ENCODE assay signal across 10 cellular contexts in genomic region chr1:47434051-47434842, GRCh38. TPM values are rescaled to one million over a fixed set of nuclear protein-coding genes. Genes with fewer than 3 reads are reported as not detected.
DNase-seq lines count a peak whose midpoint lies in the region; ATAC-seq and TF ChIP-seq lines count a peak whose summit lies in the region.
"Had no signal": no experiment of that assay in that cellular context is flagged by ENCODE, and none has a peak within 500 bp of the region (broad histone marks: within the 10 kb centered on the region; RNA-seq: fewer than 3 reads in every experiment).

No MANE protein-coding gene starts in this region.

- H3K36me3 Mint-ChIP-seq in activated naive CD8-positive, alpha-beta T cell treated with anti-CD3 and anti-CD28 coated beads, Interleukin-2, amount 50 U/mL, for 24 hours (ENCODE audit: low read depth) = no peaks in the 10 kb centered on the region

- peak overlapping the region; percentile 18 for H3K4me3 Mint-ChIP-seq in activated naive CD8-positive, alpha-beta T cell treated with anti-CD3 and anti-CD28 coated beads, Interleukin-2, amount 50 U/mL, for 24 hours

- H3K36me3 ChIP-seq in MM.1S (replicated peaks; ENCODE audit: insufficient read depth, low read length) = no peaks in the 10 kb centered on the region

- no peak for ATAC-seq in activated naive CD8-positive, alpha-beta T cell treated with anti-CD3 and anti-CD28 coated beads, Interleukin-2, amount 50 U/mL, for 24 hours
- peak; percentile 4 for ATAC-seq in left ventricle myocardium superior
- ATAC-seq in HG03175 (IDR thresholded peaks at IDR 0.05; ENCODE audit: unreplicated experiment) = no peak

- no peak overlapping the region for H3K4me2 ChIP-seq in MM.1S (ENCODE audit: low read depth, low read length)

- H3K4me1 ChIP-seq in MM.1S (ENCODE audit: low read length) = peaks cover 6% of the 10 kb centered on the region; the same call in 1 of the 2 replicates

- no peaks in the 10 kb centered on the region for H3K9me3 Mint-ChIP-seq in activated naive CD8-positive, alpha-beta T cell treated with anti-CD3 and anti-CD28 coated beads, Interleukin-2, amount 50 U/mL, for 24 hours

- H3K79me2 ChIP-seq in MM.1S (ENCODE audit: low read length) = peaks cover 33% of the 10 kb centered on the region

- no peak overlapping the region for H3K27ac ChIP-seq in MM.1S (ENCODE audit: low read length)

- no peaks in the 10 kb centered on the region for H3F3A ChIP-seq in MM.1S (ENCODE audit: insufficient read depth, low read length)

- H3K27me3 ChIP-seq in MM.1S (replicated peaks; ENCODE audit: insufficient read depth, low read length) = no peaks in the 10 kb centered on the region

- H4K20me1 ChIP-seq in MM.1S (ENCODE audit: insufficient read depth, low read length) = no peaks in the 10 kb centered on the region; the same call in 1 of the 2 replicates

- H3K4me3 ChIP-seq in MM.1S (ENCODE audit: low read length) = no peak overlapping the region

- intact Hi-C loops in left ventricle myocardium superior (cut with micrococcal nuclease) = no loop called here

- no peak overlapping the region for H3K27ac Mint-ChIP-seq in activated naive CD8-positive, alpha-beta T cell treated with anti-CD3 and anti-CD28 coated beads, Interleukin-2, amount 50 U/mL, for 24 hours

- H3K4me1 Mint-ChIP-seq in activated naive CD8-positive, alpha-beta T cell treated with anti-CD3 and anti-CD28 coated beads, Interleukin-2, amount 50 U/mL, for 24 hours = peaks cover 40% of the 10 kb centered on the region

- H2AFZ ChIP-seq in MM.1S (ENCODE audit: low read length) = no peak overlapping the region

- H3K27me3 Mint-ChIP-seq in activated naive CD8-positive, alpha-beta T cell treated with anti-CD3 and anti-CD28 coated beads, Interleukin-2, amount 50 U/mL, for 24 hours = peaks cover 45% of the 10 kb centered on the region

- H3K9me2 ChIP-seq in MM.1S (replicated peaks; ENCODE audit: insufficient read depth, low read length) = no peaks in the 10 kb centered on the region

- H3K9me3 ChIP-seq in MM.1S (replicated peaks; ENCODE audit: insufficient read depth, low read length) = no peaks in the 10 kb centered on the region

- DNase-seq in GM03348 (ENCODE audit: low spot score) (peak; percentile 62), left ventricle myocardium superior (peak; percentile 73), renal cortical epithelial cell (ENCODE audit: low read depth) (peak; percentile 28), MM.1S (no peak)
- DNase-seq in activated naive CD8-positive, alpha-beta T cell treated with anti-CD3 and anti-CD28 coated beads, Interleukin-2, amount 50 U/mL, for 24 hours = no peak
- no peak for DNase-seq in stimulated activated CD4-positive, alpha-beta T cell treated with anti-CD3 and anti-CD28 coated beads, Interleukin-2, amount 100 ng/mL, for 48 hours
- DNase-seq in stimulated activated naive CD4-positive, alpha-beta T cell treated with Interleukin-2 at 50 U/mL for 16 hours (lab: John Stamatoyannopoulos, UW) = no peak
- DNase-seq: NCI-H1092 had no signal

- TF ChIP-seq CTCF in MM.1S (IDR thresholded peaks at IDR 0.05; ENCODE audit: low read length) = no peak

- no peak overlapping the region for H3K9ac ChIP-seq in MM.1S (ENCODE audit: low read length)

RNA-seq across cellular contexts. Expression of gene FOXD2, which starts 3.6 kb away (rescaled TPM):
- total RNA-seq in left ventricle myocardium superior (not detected), renal cortical epithelial cell (0.15 TPM in 1 of 2 replicates, not detected in the other)

RNA-seq across cellular contexts. Expression of gene FOXE3, which starts 18.2 kb away (rescaled TPM):
- total RNA-seq in left ventricle myocardium superior (not detected), renal cortical epithelial cell (not detected in 2 replicates)
- total RNA-seq: pulmonary artery endothelial cell had no signal

Comparison
In these comparisons a context has a peak if more than half of its experiments do, and no peak if none do; other contexts are left out.
1. DNase-seq: peak in GM03348 (single experiment), left ventricle myocardium superior (single experiment) and renal cortical epithelial cell (single experiment); none in activated naive CD8-positive, alpha-beta T cell treated with anti-CD3 and anti-CD28 coated beads, Interleukin-2, amount 50 U/mL, for 24 hours (single experiment), stimulated activated CD4-positive, alpha-beta T cell treated with anti-CD3 and anti-CD28 coated beads, Interleukin-2, amount 100 ng/mL, for 48 hours (0 of 2), MM.1S (single experiment) and stimulated activated naive CD4-positive, alpha-beta T cell treated with Interleukin-2 at 50 U/mL for 16 hours (single experiment).